In the genomic region with DNA sequence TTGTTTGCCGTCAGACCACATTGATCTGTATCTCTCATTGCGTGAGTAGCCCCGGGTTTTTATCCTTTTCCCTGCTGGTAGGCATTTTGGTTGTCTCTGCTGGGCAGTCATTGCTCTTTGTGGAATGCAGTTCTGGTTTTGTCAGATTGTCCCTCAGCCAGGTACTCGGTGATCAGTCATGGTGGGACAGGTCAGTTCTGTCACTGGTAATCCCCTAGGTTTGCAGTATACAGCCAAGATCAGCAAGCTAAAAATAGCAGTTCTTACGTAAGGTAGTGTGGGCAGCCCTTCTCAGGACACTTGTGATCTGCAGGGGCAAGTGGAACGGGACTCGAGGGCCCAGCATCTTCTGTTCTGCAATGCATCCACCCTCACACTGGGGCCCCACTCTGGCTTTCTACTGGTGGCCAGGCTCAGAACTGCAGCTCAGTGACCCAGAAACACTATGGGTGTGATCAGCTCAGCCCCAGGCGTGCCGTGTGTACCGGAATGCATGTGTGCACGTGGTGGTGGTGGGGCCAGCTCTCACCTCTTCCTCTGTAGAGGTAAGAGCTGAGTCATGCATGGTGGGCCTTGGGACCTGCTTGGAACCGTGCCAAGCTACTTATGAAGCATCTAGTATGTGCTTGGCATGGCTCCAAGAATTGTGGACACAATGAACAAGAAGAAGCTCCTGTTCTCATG, we compare ENCODE assay signal across 8 cellular contexts. TPM values are rescaled to one million over a fixed set of nuclear protein-coding genes. Genes with fewer than 3 reads are reported as not detected.
DNase-seq lines count a peak whose midpoint lies in the region; ATAC-seq and TF ChIP-seq lines count a peak whose summit lies in the region.

No MANE protein-coding gene starts in this region.

- TF ChIP-seq CTCF in NB4 (IDR thresholded peaks at IDR 0.05; ENCODE audit: low read depth, low read length) (peak; percentile 1), fibroblast of pulmonary artery (IDR thresholded peaks at IDR 0.05; ENCODE audit: low read length, missing control alignments) (peak; percentile 9), colonic mucosa (IDR thresholded peaks at IDR 0.05) (no peak)

- CTCF ChIA-PET in HEK293T (lab: Yijun Ruan, JAX): interaction anchor here (0.6 to 2.1 kb wide), 4 partner anchors 10 to 45 kb away, joined by 3 to 5 read pairs (median 4); no protein-coding TSS in a partner anchor

- H3K27ac ChIP-seq in colonic mucosa: no peak overlapping the region

- H3K4me3 ChIP-seq in H7 (ENCODE audit: insufficient read depth, low read depth, low read length): no peak overlapping the region
- H3K4me3 ChIP-seq in NB4 (ENCODE audit: low read depth, low read length): no peak overlapping the region
- no peak overlapping the region for H3K4me3 ChIP-seq in fibroblast of pulmonary artery (replicated peaks; ENCODE audit: low read depth, low read length)
- no peak overlapping the region for H3K4me3 ChIP-seq in colonic mucosa

- peaks cover 7% of the 10 kb centered on the region for H3K36me3 ChIP-seq in H7 (replicated peaks; ENCODE audit: control insufficient read depth, insufficient read depth, low read length)
- no peaks in the 10 kb centered on the region for H3K36me3 ChIP-seq in colonic mucosa

- intact Hi-C loops in colonic mucosa (cut with DNase I): no loop called here

- no peaks in the 10 kb centered on the region for H3K9me3 ChIP-seq in colonic mucosa

- no peaks in the 10 kb centered on the region for H3K4me1 ChIP-seq in colonic mucosa

- peak; percentile 87 for ATAC-seq in GM18498 (IDR thresholded peaks at IDR 0.05; ENCODE audit: unreplicated experiment)

- POLR2A ChIA-PET in HEK293T (lab: Yijun Ruan, JAX): interaction anchor here (2.2 kb wide), 1 partner anchor 65 kb away, joined by 10 read pairs; a partner anchor contains a TSS

- no peak overlapping the region for H3K9ac ChIP-seq in colonic mucosa (ENCODE audit: low read depth in 2 of 2, low read length in 2 of 2)

- DNase-seq in H7: peak; percentile 62
- DNase-seq in NB4 (ENCODE audit: low read depth): peak; percentile 27
- DNase-seq in activated CD8-positive, alpha-beta memory T cell treated with anti-CD3 and anti-CD28 coated beads, Interleukin-2, amount 50 U/mL, for 48 hours: peak; percentile 89
- DNase-seq in fibroblast of pulmonary artery (ENCODE audit: low read depth): peak; percentile 72
- DNase-seq in stimulated activated CD4-positive, alpha-beta T cell treated with anti-CD3 and anti-CD28 coated beads, Interleukin-12 subunit alpha, Interleukin-12 subunit beta, amount 100 ng/mL, for 24 hours (ENCODE audit: low read depth in 2 of 2): peak; percentile 72 to 78
- DNase-seq in HEK293T (ENCODE audit: extremely low spot score): no peak
- DNase-seq in colonic mucosa: no peak

- no peak for TF ChIP-seq POLR2A in NB4 (IDR thresholded peaks at IDR 0.05; ENCODE audit: extremely low read depth, insufficient read length)

- H3K27me3 ChIP-seq in H7 (ENCODE audit: control insufficient read depth, insufficient read depth, low read length) (no peaks in the 10 kb centered on the region), colonic mucosa (no peaks in the 10 kb centered on the region)

TF ChIP-seq in HEK293T, 16 proteins besides CTCF, POLR2A, EP300 and RAD21:
- TF ChIP-seq SUZ12 (IDR thresholded peaks at IDR 0.05) (no peak), FOXK2 (IDR thresholded peaks at IDR 0.05) (no peak), BHLHE40 (IDR thresholded peaks at IDR 0.05; ENCODE audit: borderline replicate concordance) (no peak), ARNT (IDR thresholded peaks at IDR 0.05) (no peak), SP1 (IDR thresholded peaks at IDR 0.05) (no peak), FOXM1 (IDR thresholded peaks at IDR 0.05; ENCODE audit: borderline replicate concordance) (no peak), LEF1 (IDR thresholded peaks at IDR 0.05; ENCODE audit: borderline replicate concordance) (no peak), ELF4 (IDR thresholded peaks at IDR 0.05) (no peak)

RNA-seq across cellular contexts. Expression of a gene that starts 6.3 kb away (rescaled TPM):
- 12.9 and 19.4 TPM in 2 replicates for total RNA-seq in H7 (2014; rRNA removed; shearing (Covaris generic))
- total RNA-seq in colonic mucosa: 1 to 10 TPM; 2.8 to 3.4 TPM

RNA-seq across cellular contexts. Expression of a gene that starts 43.5 kb away (rescaled TPM):
- 24.0 and 24.1 TPM in 2 replicates for total RNA-seq in H7 (2014; rRNA removed; shearing (Covaris generic))
- 10 to 100 TPM; 15.2 to 15.3 TPM for total RNA-seq in colonic mucosa

Comparison
In these comparisons a context has a peak if more than half of its experiments do, and no peak if none do; other contexts are left out.
1. DNase-seq: peak in H7 (single experiment), NB4 (single experiment), activated CD8-positive, alpha-beta memory T cell treated with anti-CD3 and anti-CD28 coated beads, Interleukin-2, amount 50 U/mL, for 48 hours (single experiment), fibroblast of pulmonary artery (single experiment) and stimulated activated CD4-positive, alpha-beta T cell treated with anti-CD3 and anti-CD28 coated beads, Interleukin-12 subunit alpha, Interleukin-12 subunit beta, amount 100 ng/mL, for 24 hours (2 of 2); none in HEK293T (single experiment) and colonic mucosa (single experiment).